In the genomic region with DNA sequence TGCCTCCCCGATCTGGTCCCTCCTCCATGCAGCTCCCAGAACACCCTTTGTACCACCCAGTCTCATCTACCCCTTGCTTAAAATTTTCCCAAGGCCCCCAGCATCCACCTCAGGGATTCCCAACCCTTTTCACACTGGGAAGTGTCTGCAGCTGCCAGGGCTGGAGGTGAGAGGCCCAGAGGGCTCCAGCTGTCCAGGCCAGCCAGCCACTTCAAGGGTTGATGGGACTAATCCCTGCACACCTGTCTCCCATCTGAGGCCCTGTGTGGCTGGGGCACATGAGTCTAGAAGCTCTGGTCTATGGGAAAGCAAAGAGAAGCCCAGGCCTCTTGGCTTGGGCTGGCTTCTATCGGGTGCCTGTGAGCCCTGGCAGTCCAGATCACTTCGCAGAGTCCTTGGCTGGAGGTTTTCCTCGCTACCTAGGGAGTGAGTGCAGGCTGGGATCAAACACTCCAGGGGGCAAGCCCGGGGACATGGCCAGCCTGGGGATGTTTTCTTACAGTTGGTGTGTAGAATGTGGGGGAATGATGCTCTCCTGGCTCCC, we compare ENCODE assay signal across 24 cellular contexts. TPM values are rescaled to one million over a fixed set of nuclear protein-coding genes. Genes with fewer than 3 reads are reported as not detected.
DNase-seq lines count a peak whose midpoint lies in the region; ATAC-seq and TF ChIP-seq lines count a peak whose summit lies in the region.
"Had no signal": no experiment of that assay in that cellular context is flagged by ENCODE, and none has a peak within 500 bp of the region (broad histone marks: within the 10 kb centered on the region; RNA-seq: fewer than 3 reads in every experiment).

No MANE protein-coding gene starts in this region.

- POLR2A ChIA-PET in Panc1 (lab: Charles Lee) = no interaction called here

- BruUV-seq in Panc1 (replicated peaks; lab: Mats Ljungman, UMichigan) = no TSS peak

- no peaks in the 10 kb centered on the region for H3K9me3 ChIP-seq in Panc1 (ENCODE audit: control insufficient read depth, insufficient read depth, low read depth, low read length)
- H3K9me3 ChIP-seq: body of pancreas, prostate gland had no signal

- peak; percentile 31; the same call in 1 of the 2 replicates for ATAC-seq in Panc1
- ATAC-seq: activated CD8-positive, alpha-beta T cell treated with anti-CD3 and anti-CD28 coated beads for 36 hours; body of pancreas; GM12878 had no signal

- H3K27me3 ChIP-seq in Panc1 (ENCODE audit: control insufficient read depth, insufficient read depth, low read length) = peaks cover 5% of the 10 kb centered on the region
- H3K27me3 ChIP-seq: body of pancreas had no signal

- H3K27ac ChIP-seq in Panc1 (ENCODE audit: low read length) = no peak overlapping the region
- H3K27ac ChIP-seq: body of pancreas, prostate gland had no signal

- DNase-seq in NCI-H2171 treated with DMSO at 0.1 percent for 48 hours (lab: John Stamatoyannopoulos, UW) (peak; percentile 49), NCI-H2171 (lab: John Stamatoyannopoulos, UW) (no peak), NCI-H187 treated with DMSO at 0.1 percent for 48 hours (lab: John Stamatoyannopoulos, UW) (peak; percentile 10), Panc1 (ENCODE audit: low read depth, low spot score) (no peak), posterior vena cava (ENCODE audit: low spot score) (peak; percentile 62), T-helper 1 cell (no peak), COR-L47 (lab: John Stamatoyannopoulos, UW) (no peak), cortex of kidney (lab: John Stamatoyannopoulos, UW) (no peak)
- DNase-seq: activated CD4-positive, alpha-beta T cell treated with anti-CD3 and anti-CD28 coated beads for 1 hour; activated CD8-positive, alpha-beta T cell treated with anti-CD3 and anti-CD28 coated beads for 36 hours; activated gamma-delta T cell; activated T-cell treated with anti-CD3 and anti-CD28 coated beads for 4 hours; AML-193; body of pancreas; CD8-positive, alpha-beta memory T cell; effector CD4-positive, alpha-beta T cell; HCEC 1CT; IMR-90; NK-92 treated with Interleukin-12 subunit alpha and Interleukin-12 subunit beta, amount 100 ng/mL, for 24 hours had no signal

- TF ChIP-seq CTCF in Panc1 (IDR thresholded peaks at IDR 0.05) = no peak

- no peak overlapping the region for H3K4me3 ChIP-seq in Panc1 (ENCODE audit: low read depth in 2 of 2, low read length in 2 of 2)
- H3K4me3 ChIP-seq: body of pancreas, GM12878, lung, prostate gland had no signal

- intact Hi-C loops in Panc1 (cut with micrococcal nuclease; ENCODE audit: unreplicated experiment) (no loop called here), posterior vena cava (cut with DNase I) (loop anchor here in 1 of 2 donors (5.0 kb wide), 1 partner anchor 1202 kb away; no protein-coding TSS in a partner anchor)

- CTCF ChIA-PET in Panc1 (lab: Charles Lee) = no interaction called here

- in situ Hi-C loops in Panc1 (cut with HindIII; ENCODE audit: low pct_unique_long_range_greater_than_20kb, low sequenced_read_pairs) = no loop called here

- no peaks in the 10 kb centered on the region for H3K36me3 ChIP-seq in Panc1 (ENCODE audit: control insufficient read depth, insufficient read depth, low read length)
- H3K36me3 ChIP-seq: prostate gland had no signal

- no peaks in the 10 kb centered on the region for H3K4me1 ChIP-seq in Panc1 (ENCODE audit: control insufficient read depth, insufficient read depth, low read length)

RNA-seq across cellular contexts. Expression of a gene that starts 41.1 kb away (rescaled TPM):
- total RNA-seq in Panc1 (2021; ENCODE audit: unreplicated experiment) = 0.54 TPM
- polyA plus RNA-seq in Panc1 (2012; ENCODE audit: insufficient read length) = 0.80 TPM
- total RNA-seq in posterior vena cava = under 1 TPM; 0.46 to 0.67 TPM
- total RNA-seq: epithelial cell of proximal tubule, GM12878, IMR-90, urinary bladder had no signal
- polyA plus RNA-seq: GM12878, IMR-90 had no signal

RNA-seq across cellular contexts. Expression of a gene that starts 48.6 kb away (rescaled TPM):
- total RNA-seq in Panc1 (2021; ENCODE audit: unreplicated experiment) (0.77 TPM), posterior vena cava (100 to 1,000 TPM in 1 of 2 donors, 10 to 100 TPM in 1; 95.3 to 171 TPM)
- polyA plus RNA-seq in Panc1 (2012; ENCODE audit: insufficient read length) = 0.18 TPM
- total RNA-seq: activated CD8-positive, alpha-beta T cell treated with anti-CD3 and anti-CD28 coated beads for 36 hours; IMR-90 had no signal
- polyA plus RNA-seq: CD8-positive, alpha-beta memory T cell; IMR-90 had no signal

Comparison
In these comparisons a context has a peak if more than half of its experiments do, and no peak if none do; other contexts are left out.
1. DNase-seq: peak in NCI-H2171 treated with DMSO at 0.1 percent for 48 hours (single experiment), NCI-H187 treated with DMSO at 0.1 percent for 48 hours (single experiment) and posterior vena cava (single experiment); none in NCI-H2171 (single experiment), Panc1 (single experiment), T-helper 1 cell (0 of 5), COR-L47 (single experiment) and cortex of kidney (single experiment).
2. RNA of a gene that starts 48.6 kb away (total RNA-seq): 95.3 to 171 TPM in posterior vena cava; 0.77 TPM in Panc1 (single experiment); every median in the first group is over 10 times any median in the second.